In genomic region chr20:62325172-62325905, GRCh38 we compare ENCODE assay signal across 25 cellular contexts.
"Had no signal": no experiment of that assay in that cellular context is flagged by ENCODE, and none has a peak within 500 bp of the region (broad histone marks: within the 10 kb centered on the region; RNA-seq: fewer than 3 reads in every experiment).

No MANE protein-coding gene starts in this region.

- H3K36me3 ChIP-seq: colonic mucosa had no signal

- H3K4me3 Mint-ChIP-seq: dendritic cell treated with granulocyte-macrophage colony-stimulating factor and Interleukin-4, amounts not matched to agents 40 ng/mL and 50 ng/mL, for 4 days; effector memory CD8-positive, alpha-beta T cell; endodermal cell; mesothelial cell of epicardium had no signal

- H3K27me3 ChIP-seq: colonic mucosa, esophagus squamous epithelium, gastrocnemius medialis, heart right ventricle, left lung had no signal

- H3K27ac Mint-ChIP-seq: dendritic cell treated with granulocyte-macrophage colony-stimulating factor and Interleukin-4, amounts not matched to agents 40 ng/mL and 50 ng/mL, for 4 days; effector memory CD8-positive, alpha-beta T cell; endodermal cell; mesothelial cell of epicardium had no signal

- H3K27me3 Mint-ChIP-seq: dendritic cell treated with granulocyte-macrophage colony-stimulating factor and Interleukin-4, amounts not matched to agents 40 ng/mL and 50 ng/mL, for 4 days; effector memory CD8-positive, alpha-beta T cell; naive B cell had no signal

- H3K9me3 Mint-ChIP-seq: dendritic cell treated with granulocyte-macrophage colony-stimulating factor and Interleukin-4, amounts not matched to agents 40 ng/mL and 50 ng/mL, for 4 days; effector memory CD8-positive, alpha-beta T cell; mesothelial cell of epicardium had no signal

- ATAC-seq: effector memory CD8-positive, alpha-beta T cell; esophagus mucosa; gastrocnemius medialis; heart right ventricle; left cardiac atrium; left lung; left ventricle myocardium superior; lower lobe of right lung; mucosa of descending colon had no signal

- H3K4me1 ChIP-seq: colonic mucosa, gastrocnemius medialis, heart right ventricle, left lung, lower lobe of right lung had no signal

- DNase-seq: colonic mucosa; cortex of kidney; effector CD8-positive, alpha-beta T cell; effector memory CD8-positive, alpha-beta T cell; endodermal cell; erythroblast; esophagus squamous epithelium; foreskin fibroblast; foreskin melanocyte; gastrocnemius medialis; glutamatergic neuron; head of caudate nucleus; hippocampal formation; left cardiac atrium; left ventricle myocardium superior; lower lobe of right lung; mesenchymal stem cell; mucosa of descending colon; naive B cell had no signal

- H3K4me1 Mint-ChIP-seq: endodermal cell, mesothelial cell of epicardium had no signal

- H3K27ac ChIP-seq: colonic mucosa, epithelial cell of prostate, esophagus squamous epithelium, gastrocnemius medialis, heart right ventricle, left lung, lower lobe of right lung had no signal

- H3K4me3 ChIP-seq: colonic mucosa, esophagus squamous epithelium, gastrocnemius medialis, heart right ventricle, left lung, lower lobe of right lung, mucosa of descending colon had no signal

- H3K9me3 ChIP-seq: colonic mucosa, esophagus squamous epithelium, gastrocnemius medialis, heart right ventricle, left lung, lower lobe of right lung, mucosa of descending colon had no signal
